In the genomic region with DNA sequence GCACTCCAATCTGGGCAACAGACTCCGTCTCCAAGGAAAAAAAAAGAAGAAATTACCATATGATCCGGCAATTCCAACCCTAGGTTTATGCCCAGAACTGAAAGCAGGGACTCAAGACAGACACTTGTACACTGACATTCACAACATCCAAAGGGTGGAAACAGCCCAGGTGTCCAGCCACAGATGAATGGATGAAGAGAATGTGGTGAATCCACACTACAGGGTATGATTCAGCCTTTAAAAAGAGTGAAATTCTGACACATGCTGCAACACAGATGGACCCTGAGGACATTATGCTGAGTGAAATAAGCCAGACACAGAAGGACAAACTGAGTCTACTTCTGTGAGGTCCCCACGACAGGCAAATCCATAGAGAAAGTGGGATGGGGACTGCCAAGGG, we compare ENCODE assay signal across 10 cellular contexts. TPM values are rescaled to one million over a fixed set of nuclear protein-coding genes. Genes with fewer than 3 reads are reported as not detected.
DNase-seq lines count a peak whose midpoint lies in the region; ATAC-seq and TF ChIP-seq lines count a peak whose summit lies in the region.
"Had no signal": no experiment of that assay in that cellular context is flagged by ENCODE, and none has a peak within 500 bp of the region (broad histone marks: within the 10 kb centered on the region; RNA-seq: fewer than 3 reads in every experiment).

No MANE protein-coding gene starts in this region.

- H3K36me3 Mint-ChIP-seq in activated naive CD4-positive, alpha-beta T cell treated with anti-CD3 and anti-CD28 coated beads, Interleukin-2, amount 50 U/mL, for 72 hours, result peaks cover 0 to 29% of the 10 kb centered on the region in 2 donors

- ATAC-seq in activated naive CD4-positive, alpha-beta T cell treated with anti-CD3 and anti-CD28 coated beads, Interleukin-2, amount 50 U/mL, for 72 hours, result no peak
- no peak for ATAC-seq in HG03460 (IDR thresholded peaks at IDR 0.05; ENCODE audit: unreplicated experiment)

- TF ChIP-seq CTCF in 22Rv1 (IDR thresholded peaks at IDR 0.05), result no peak

- peak; percentile 38 for DNase-seq in GM04504 (ENCODE audit: low read depth)
- no peak for DNase-seq in activated naive CD4-positive, alpha-beta T cell treated with anti-CD3 and anti-CD28 coated beads, Interleukin-2, amount 50 U/mL, for 72 hours (ENCODE audit: low spot score in 2 of 2)
- DNase-seq in kidney tubule cell (ENCODE audit: low spot score), result peak; percentile 63
- DNase-seq in NCI-H2196 treated with DMSO at 0.1 percent for 48 hours (lab: John Stamatoyannopoulos, UW; ENCODE audit: unreplicated experiment), result no peak
- DNase-seq in iPS-NIHi11 (ENCODE audit: low spot score), result no peak
- no peak for DNase-seq in HuH-7.5 (ENCODE audit: low spot score)
- DNase-seq: islet precursor cell had no signal

- H3K9me3 Mint-ChIP-seq in activated naive CD4-positive, alpha-beta T cell treated with anti-CD3 and anti-CD28 coated beads, Interleukin-2, amount 50 U/mL, for 72 hours, result no peaks in the 10 kb centered on the region

- peak overlapping the region; percentile 20 to 87 for H3K27ac Mint-ChIP-seq in activated naive CD4-positive, alpha-beta T cell treated with anti-CD3 and anti-CD28 coated beads, Interleukin-2, amount 50 U/mL, for 72 hours

- 0 out of 2 replicates have a peak overlapping the region, but pooled peaks have one; percentile 12 for H3K27ac ChIP-seq in 22Rv1
- H3K27ac ChIP-seq: parathyroid adenoma had no signal

RNA-seq across cellular contexts. Expression of gene SGSM3, which starts 43.9 kb away (rescaled TPM):
- total RNA-seq in activated naive CD4-positive, alpha-beta T cell treated with anti-CD3 and anti-CD28 coated beads, Interleukin-2, amount 50 U/mL, for 72 hours, result 10 to 100 TPM; 31.8 to 50.2 TPM

Comparison
In these comparisons a context has a peak if more than half of its experiments do, and no peak if none do; other contexts are left out.
1. DNase-seq: peak in GM04504 (single experiment) and kidney tubule cell (single experiment); none in activated naive CD4-positive, alpha-beta T cell treated with anti-CD3 and anti-CD28 coated beads, Interleukin-2, amount 50 U/mL, for 72 hours (0 of 2), NCI-H2196 treated with DMSO at 0.1 percent for 48 hours (single experiment), iPS-NIHi11 (single experiment) and HuH-7.5 (single experiment).